In genomic region chr9:34373749-34374148, GRCh38 we compare ENCODE assay signal across 20 cellular contexts. TPM values are rescaled to one million over a fixed set of nuclear protein-coding genes. Genes with fewer than 3 reads are reported as not detected.
DNase-seq lines count a peak whose midpoint lies in the region; ATAC-seq and TF ChIP-seq lines count a peak whose summit lies in the region.
"Had no signal": no experiment of that assay in that cellular context is flagged by ENCODE, and none has a peak within 500 bp of the region (broad histone marks: within the 10 kb centered on the region; RNA-seq: fewer than 3 reads in every experiment).

No MANE protein-coding gene starts in this region.

- no peak overlapping the region for H3K4me3 ChIP-seq in HEK293 (ENCODE audit: low read depth, low read length)
- no peak overlapping the region for H3K4me3 ChIP-seq in hepatocyte
- no peak overlapping the region for H3K4me3 ChIP-seq in osteoblast (ENCODE audit: insufficient read depth, low read length)
- H3K4me3 ChIP-seq in transverse colon, result no peak overlapping the region
- H3K4me3 ChIP-seq: GM23338, K562, SK-N-MC had no signal

- H3K27ac ChIP-seq in HEK293 (ENCODE audit: extremely low read depth, low read depth, low read length) (no peak overlapping the region), hepatocyte (peak overlapping the region; percentile 84), osteoblast (ENCODE audit: low read depth, low read length) (no peak overlapping the region), transverse colon (peak overlapping the region in 3 of 4 donors; percentile 90 to 95 (median 92))
- H3K27ac ChIP-seq: SK-N-MC had no signal

- H3K4me1 ChIP-seq in HEK293 (ENCODE audit: control insufficient read depth, insufficient read depth, low read length) (no peaks in the 10 kb centered on the region; the same call in none of the 2 replicates), hepatocyte (ENCODE audit: insufficient read depth) (peaks cover 8% of the 10 kb centered on the region), osteoblast (ENCODE audit: insufficient read depth, low read length) (peaks cover 4% of the 10 kb centered on the region), transverse colon (peaks cover 3 to 25% (median 21%) of the 10 kb centered on the region in 4 donors)

- TF ChIP-seq CTCF in HEK293 (tag by site-specific recombination; IDR thresholded peaks at IDR 0.05), result no peak
- TF ChIP-seq CTCF in hepatocyte (IDR thresholded peaks at IDR 0.05; ENCODE audit: poor library complexity), result no peak
- TF ChIP-seq CTCF in osteoblast (IDR thresholded peaks at IDR 0.05; ENCODE audit: extremely low read depth, low read depth, low read length), result no peak
- TF ChIP-seq CTCF in transverse colon (IDR thresholded peaks at IDR 0.05), result no peak

- TF ChIP-seq POLR2A in transverse colon (IDR thresholded peaks at IDR 0.05), result no peak

- in situ Hi-C loops in transverse colon (cut with MboI; ENCODE audit: low pct_ligation_motif_present in 1 of 4, low pct_unique_long_range_greater_than_20kb in 1 of 4, low sequenced_read_pairs in 3 of 4), result no loop called here

- TF ChIP-seq EP300 in transverse colon (IDR thresholded peaks at IDR 0.05; ENCODE audit: low read depth), result no peak

- 85% methylated on average over 2 of the region's 2 CpGs for WGBS in hepatocyte (ENCODE audit: low lambda C conversion rate, missing lambda C conversion rate)
- WGBS in transverse colon (ENCODE audit: low coverage in 1 of 2), 2 donors, result 88% methylated on average over 2 of the region's 2 CpGs; no CpG with 5 or more reads in 1 of the 2 donors

- intact Hi-C loops in transverse colon (cut with DNase I; ENCODE audit: low total_unique reads), result no loop called here

- H3K4me2 ChIP-seq in hepatocyte (peak overlapping the region; percentile 50), osteoblast (ENCODE audit: insufficient read depth, low read length) (no peak overlapping the region)
- H3K4me2 ChIP-seq: GM23338 had no signal

- ATAC-seq in HG02870 (IDR thresholded peaks at IDR 0.05; ENCODE audit: unreplicated experiment) (no peak), HG02610 (IDR thresholded peaks at IDR 0.05; ENCODE audit: unreplicated experiment) (no peak)
- ATAC-seq: GM23338, K562 had no signal

- H3K36me3 ChIP-seq in HEK293 (ENCODE audit: control insufficient read depth in 2 of 2, insufficient read depth in 1 of 2, low read length in 2 of 2) (peaks cover 0 to 36% of the 10 kb centered on the region in 2 experiments; a peak in 1 of 3 replicates), hepatocyte (replicated peaks; ENCODE audit: insufficient read depth, low read depth) (no peaks in the 10 kb centered on the region), osteoblast (ENCODE audit: insufficient read depth, low read length) (no peaks in the 10 kb centered on the region), transverse colon (peaks cover 0 to 28% (median 6%) of the 10 kb centered on the region in 4 donors)

- POLR2A ChIA-PET in HEK293 (lab: Yijun Ruan, JAX), result interaction anchor here (1.1 kb wide), 1 partner anchor 325 kb away, joined by 3 read pairs; the partner anchor contains the start of gene UBAP2

- H3K9me3 ChIP-seq in HEK293 (ENCODE audit: control insufficient read depth, insufficient read depth, low read depth, low read length) (no peaks in the 10 kb centered on the region), hepatocyte (ENCODE audit: low read depth) (no peaks in the 10 kb centered on the region), osteoblast (ENCODE audit: low read depth, low read length) (no peaks in the 10 kb centered on the region), transverse colon (no peaks in the 10 kb centered on the region)
- H3K9me3 ChIP-seq: Peyer's patch had no signal

- H4K20me1 ChIP-seq in hepatocyte (ENCODE audit: insufficient read depth, poor library complexity, severe bottlenecking) (no peaks in the 10 kb centered on the region), osteoblast (ENCODE audit: insufficient read depth, low read length) (no peaks in the 10 kb centered on the region)

- H3K27me3 ChIP-seq in hepatocyte, result no peaks in the 10 kb centered on the region
- no peaks in the 10 kb centered on the region for H3K27me3 ChIP-seq in osteoblast (ENCODE audit: insufficient read depth, low read length)
- no peaks in the 10 kb centered on the region for H3K27me3 ChIP-seq in transverse colon
- H3K27me3 ChIP-seq: Peyer's patch had no signal

- H2AFZ ChIP-seq in hepatocyte, result no peak overlapping the region
- H2AFZ ChIP-seq in osteoblast (ENCODE audit: low read length), result no peak overlapping the region
- H2AFZ ChIP-seq: GM23338 had no signal

- DNase-seq in hepatocyte (ENCODE audit: low spot score) (no peak), osteoblast (ENCODE audit: insufficient read length, low spot score, missing footprints) (peak; percentile 57), transverse colon (no peak), NCI-H524 treated with DMSO at 0.1 percent for 48 hours (lab: John Stamatoyannopoulos, UW) (no peak)
- DNase-seq: ACHN, C1 segment of cervical spinal cord, DND-41, HCEC 1CT, NCI-H1105, NCI-H2081, NCI-H2171 treated with DMSO at 0.1 percent for 48 hours, NCI-H446 treated with DMSO at 0.1 percent for 48 hours, Peyer's patch, SHP77 had no signal

- no peaks in the 10 kb centered on the region for H3K9me2 ChIP-seq in hepatocyte (replicated peaks; ENCODE audit: insufficient read depth)

- CTCF ChIA-PET in HEK293 (lab: Yijun Ruan, JAX), result interaction anchor here (0.7 to 10.7 kb wide), 6 partner anchors 9 to 300 kb away, joined by 4 to 172 read pairs (median 5); no protein-coding TSS in a partner anchor

- H3K79me2 ChIP-seq in hepatocyte (peaks cover 9% of the 10 kb centered on the region), osteoblast (ENCODE audit: insufficient read depth, low read length) (no peaks in the 10 kb centered on the region)

TF ChIP-seq in HEK293, 187 proteins besides CTCF, POLR2A, EP300 and RAD21:
- TF ChIP-seq ZNF341 (tag by site-specific recombination; IDR thresholded peaks at IDR 0.05; ENCODE audit: low read depth) (0 out of 2 replicates have a peak, but pooled peaks have one; percentile 26), ZNF132 (tag by site-specific recombination; IDR thresholded peaks at IDR 0.05; ENCODE audit: borderline replicate concordance) (no peak)

RNA-seq across cellular contexts. Expression of gene MYORG, which starts 2.9 kb away (rescaled TPM):
- 30.0 and 32.2 TPM in 2 replicates for total RNA-seq in hepatocyte
- polyA plus RNA-seq in hepatocyte, result 13.2 and 23.4 TPM in 2 replicates
- total RNA-seq in osteoblast, result 0.36 and 0.88 TPM in 2 replicates
- total RNA-seq in transverse colon, result 100 to 1,000 TPM in 1 of 4 donors, 10 to 100 TPM in 3; 42.0 to 113 (median 66.3) TPM

RNA-seq across cellular contexts. Expression of gene NUDT2, which starts 44.4 kb away (rescaled TPM):
- total RNA-seq in hepatocyte, result 19.6 and 29.0 TPM in 2 replicates
- polyA plus RNA-seq in hepatocyte, result 23.4 and 40.8 TPM in 2 replicates
- 15.2 and 18.3 TPM in 2 replicates for total RNA-seq in osteoblast
- 10 to 100 TPM in 2 of 4 donors, 1 to 10 TPM in 2; 1.4 to 31.0 (median 9.7) TPM for total RNA-seq in transverse colon

RNA-seq across cellular contexts. Expression of gene KIF24, which starts 44.7 kb away (rescaled TPM):
- total RNA-seq in hepatocyte, result 1.3 and 1.8 TPM in 2 replicates
- 0.71 and 1.0 TPM in 2 replicates for polyA plus RNA-seq in hepatocyte
- 1.8 TPM in 2 replicates for total RNA-seq in osteoblast
- 1 to 10 TPM in 2 of 4 donors, under 1 TPM in 2; 0.37 to 6.8 (median 1.1) TPM for total RNA-seq in transverse colon

Comparison
In these comparisons a context has a peak if more than half of its experiments do, and no peak if none do; other contexts are left out.
1. H3K27ac ChIP-seq: peak in hepatocyte (single experiment) and transverse colon (3 of 4); none in HEK293 (single experiment) and osteoblast (single experiment).
2. RNA of gene MYORG, which starts 2.9 kb away (total RNA-seq): 42.0 to 113 TPM in transverse colon and 30.0 to 32.2 TPM in hepatocyte; 0.36 to 0.88 TPM in osteoblast; every median in the first group is over 10 times any median in the second.